In the genomic region with DNA sequence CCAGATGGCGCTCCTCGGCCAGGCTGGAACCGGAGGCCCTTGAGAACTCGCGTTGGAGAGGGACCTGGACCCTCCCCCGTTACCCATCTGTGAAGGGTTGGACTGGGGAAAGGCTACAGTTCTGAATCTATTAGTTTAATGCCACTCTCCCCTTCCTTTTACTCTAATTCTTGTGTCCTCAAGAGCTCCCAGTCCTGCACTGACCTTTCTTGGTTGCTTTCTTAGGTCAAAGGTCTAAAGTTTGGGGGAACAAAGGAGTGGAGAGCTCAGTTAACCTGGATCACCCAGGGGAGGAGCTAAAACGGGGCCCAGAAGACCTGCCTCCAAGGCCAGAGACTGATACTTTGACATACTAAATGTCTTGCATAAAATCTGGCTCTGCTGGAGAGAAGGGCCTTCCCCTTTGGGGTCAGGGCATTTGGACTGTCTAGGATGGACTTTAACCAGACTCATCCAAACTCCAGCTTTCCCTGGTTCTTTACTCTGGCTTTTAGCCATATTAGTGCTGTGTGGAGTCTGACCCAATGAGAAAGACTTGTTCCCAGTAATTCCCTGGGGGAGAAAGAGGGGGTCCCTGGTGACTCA, we compare ENCODE assay signal across 1 cellular context.
TF ChIP-seq lines count a peak whose summit lies in the region.

No MANE protein-coding gene starts in this region.

TF ChIP-seq in GM23338, 12 proteins besides CTCF, POLR2A, EP300 and RAD21 (continued from another document):
- TF ChIP-seq, protein P1, sequence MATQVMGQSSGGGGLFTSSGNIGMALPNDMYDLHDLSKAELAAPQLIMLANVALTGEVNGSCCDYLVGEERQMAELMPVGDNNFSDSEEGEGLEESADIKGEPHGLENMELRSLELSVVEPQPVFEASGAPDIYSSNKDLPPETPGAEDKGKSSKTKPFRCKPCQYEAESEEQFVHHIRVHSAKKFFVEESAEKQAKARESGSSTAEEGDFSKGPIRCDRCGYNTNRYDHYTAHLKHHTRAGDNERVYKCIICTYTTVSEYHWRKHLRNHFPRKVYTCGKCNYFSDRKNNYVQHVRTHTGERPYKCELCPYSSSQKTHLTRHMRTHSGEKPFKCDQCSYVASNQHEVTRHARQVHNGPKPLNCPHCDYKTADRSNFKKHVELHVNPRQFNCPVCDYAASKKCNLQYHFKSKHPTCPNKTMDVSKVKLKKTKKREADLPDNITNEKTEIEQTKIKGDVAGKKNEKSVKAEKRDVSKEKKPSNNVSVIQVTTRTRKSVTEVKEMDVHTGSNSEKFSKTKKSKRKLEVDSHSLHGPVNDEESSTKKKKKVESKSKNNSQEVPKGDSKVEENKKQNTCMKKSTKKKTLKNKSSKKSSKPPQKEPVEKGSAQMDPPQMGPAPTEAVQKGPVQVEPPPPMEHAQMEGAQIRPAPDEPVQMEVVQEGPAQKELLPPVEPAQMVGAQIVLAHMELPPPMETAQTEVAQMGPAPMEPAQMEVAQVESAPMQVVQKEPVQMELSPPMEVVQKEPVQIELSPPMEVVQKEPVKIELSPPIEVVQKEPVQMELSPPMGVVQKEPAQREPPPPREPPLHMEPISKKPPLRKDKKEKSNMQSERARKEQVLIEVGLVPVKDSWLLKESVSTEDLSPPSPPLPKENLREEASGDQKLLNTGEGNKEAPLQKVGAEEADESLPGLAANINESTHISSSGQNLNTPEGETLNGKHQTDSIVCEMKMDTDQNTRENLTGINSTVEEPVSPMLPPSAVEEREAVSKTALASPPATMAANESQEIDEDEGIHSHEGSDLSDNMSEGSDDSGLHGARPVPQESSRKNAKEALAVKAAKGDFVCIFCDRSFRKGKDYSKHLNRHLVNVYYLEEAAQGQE (IDR thresholded peaks at IDR 0.05; ENCODE audit: unreplicated experiment) = peak; percentile 22
- no peak for TF ChIP-seq ZNF331 (CRISPR knock-in tag; IDR thresholded peaks at IDR 0.05; ENCODE audit: low read depth)
